23 cellular contexts compared by ENCODE assay signal in the genomic region with DNA sequence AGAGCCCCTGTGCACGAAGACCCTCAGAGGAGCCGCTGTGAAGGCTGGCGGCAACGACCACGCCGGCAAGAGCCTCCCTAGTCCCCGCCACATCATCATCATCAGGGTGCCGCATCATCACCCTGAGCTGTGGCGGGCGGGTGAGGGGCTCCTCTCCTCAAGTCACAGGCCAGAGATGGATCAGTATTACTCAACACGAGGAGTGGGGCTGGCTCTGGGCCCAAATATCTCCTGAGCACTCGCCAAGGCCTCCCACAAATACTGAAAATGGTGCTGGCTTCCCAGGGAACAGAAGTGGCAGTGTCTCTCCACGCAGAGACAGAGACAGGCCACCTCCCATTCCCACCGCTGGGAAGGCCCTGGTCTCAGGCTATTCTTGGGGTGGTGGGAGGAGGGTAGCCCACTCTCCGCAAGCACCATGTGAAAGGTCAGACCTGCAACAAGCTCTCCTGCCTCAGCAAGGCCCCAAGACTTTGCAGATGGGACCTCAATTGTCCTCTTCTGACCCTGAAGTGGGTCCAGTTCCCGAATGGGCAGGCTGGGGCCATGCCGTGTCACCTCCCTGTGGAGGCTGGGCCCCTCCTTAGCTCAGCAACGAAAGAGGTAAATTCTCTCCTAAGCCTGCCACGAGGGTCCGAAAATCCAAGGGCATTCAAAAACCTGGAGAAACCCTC.
"Had no signal": no experiment of that assay in that cellular context is flagged by ENCODE, and none has a peak within 500 bp of the region (broad histone marks: within the 10 kb centered on the region; RNA-seq: fewer than 3 reads in every experiment).

No MANE protein-coding gene starts in this region.

- H3K27ac ChIP-seq: adrenal gland, VCaP had no signal

- ATAC-seq: activated T-cell treated with anti-CD3 and anti-CD28 coated beads, Interleukin-2, amount 50 U/mL, for 4 hours; activated T-helper 17 cell treated with anti-CD3 and anti-CD28 coated beads, Interleukin-2, amount 50 U/mL, for 72 hours; PC-3; T-cell had no signal

- DNase-seq: activated CD4-positive, alpha-beta memory T cell treated with anti-CD3 and anti-CD28 coated beads for 36 hours; activated CD4-positive, alpha-beta T cell treated with anti-CD3 and anti-CD28 coated beads, Interleukin-2, amount 10 ng/mL, durations not matched to agents 7 days and 5 days; activated CD4-positive, CD25-positive, alpha-beta regulatory T cell; activated CD8-positive, alpha-beta memory T cell treated with anti-CD3 and anti-CD28 coated beads for 24 hours; activated naive CD4-positive, alpha-beta T cell treated with anti-CD3 and anti-CD28 coated beads, Interleukin-2, amount 50 U/mL, for 16 hours; activated naive CD8-positive, alpha-beta T cell treated with anti-CD3 and anti-CD28 coated beads, Interleukin-2, amount 10 ng/mL, durations not matched to agents 7 days and 5 days; activated T-cell treated with anti-CD3 and anti-CD28 coated beads, Interleukin-2, amount 50 U/mL, for 4 hours; adrenal gland; MM.1S; NCI-H1105; NCI-H1436 treated with DMSO at 0.1 percent for 48 hours; NCI-H187; NCI-H2081; NCI-H510A treated with DMSO at 0.1 percent for 48 hours; NCI-H69; PC-3; SHP77 treated with DMSO at 0.1 percent for 48 hours; T-cell; T-helper 2 cell; T1000 had no signal

- H3K4me3 ChIP-seq: adrenal gland had no signal

- H3K9me3 ChIP-seq: adrenal gland had no signal

- H3K27me3 ChIP-seq: adrenal gland had no signal

- H3K36me3 ChIP-seq: adrenal gland had no signal

- H3K4me1 ChIP-seq: adrenal gland had no signal

- FAIRE-seq: RCC 7860 had no signal
